16 cellular contexts compared by ENCODE assay signal in the genomic region with DNA sequence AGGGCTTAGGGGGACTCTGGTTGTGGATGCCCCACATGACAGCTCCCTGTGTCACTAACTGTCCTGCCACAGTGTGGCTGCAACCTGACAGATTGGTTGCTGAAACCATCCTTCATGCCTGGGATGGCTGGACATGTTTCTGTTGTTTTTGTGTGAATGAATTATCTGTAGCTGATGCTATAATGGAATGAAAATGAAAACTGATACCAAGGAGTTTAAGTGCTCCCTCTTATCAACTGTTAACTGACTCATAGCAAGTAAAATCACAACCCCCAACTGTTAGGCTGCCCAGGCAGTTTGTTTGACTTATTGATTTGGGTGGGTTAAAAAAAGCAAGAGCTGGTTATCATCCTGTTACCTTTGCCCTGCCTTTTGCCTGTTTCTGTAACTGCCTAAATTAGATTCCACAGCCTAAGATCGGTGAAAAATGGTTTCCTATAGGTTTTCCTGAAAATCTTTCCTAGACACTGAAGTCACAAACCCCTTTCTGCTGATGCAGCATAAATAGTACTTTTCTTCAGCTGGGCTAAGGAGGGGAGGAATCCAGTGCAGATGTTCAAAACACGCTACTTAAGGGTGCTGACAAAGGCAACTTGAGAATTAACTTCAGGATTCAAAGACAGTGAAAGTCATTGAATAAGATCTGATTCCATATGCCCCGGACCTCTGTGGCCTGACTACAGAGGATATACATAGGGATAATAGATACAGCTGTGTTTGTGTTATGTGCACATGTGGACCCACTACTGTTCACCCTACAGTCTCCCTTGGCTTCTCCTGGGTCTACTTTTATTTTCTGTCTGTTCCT.
A peak's percentile ranks its signal among the peaks of the same experiment; 100 is the strongest.
DNase-seq lines count a peak whose midpoint lies in the region; ATAC-seq and TF ChIP-seq lines count a peak whose summit lies in the region.
"Had no signal": no experiment of that assay in that cellular context is flagged by ENCODE, and none has a peak within 500 bp of the region (broad histone marks: within the 10 kb centered on the region; RNA-seq: fewer than 3 reads in every experiment).

No MANE protein-coding gene starts in this region.

- H3K4me3 ChIP-seq in choroid plexus epithelial cell (ENCODE audit: low read depth, low read length) = no peak overlapping the region
- no peak overlapping the region for H3K4me3 ChIP-seq in rectal smooth muscle tissue (ENCODE audit: low read length)
- H3K4me3 ChIP-seq: adrenal gland, dorsolateral prefrontal cortex, ovary had no signal

- peak; percentile 44 to 64 for ATAC-seq in activated CD4-positive, CD25-positive, alpha-beta regulatory T cell treated with anti-CD3 and anti-CD28 coated beads, Interleukin-2, amount 50 U/mL, for 24 hours
- ATAC-seq in GM21576 (IDR thresholded peaks at IDR 0.05; ENCODE audit: unreplicated experiment) (no peak), HG03378 (IDR thresholded peaks at IDR 0.05; ENCODE audit: unreplicated experiment) (no peak)
- ATAC-seq: left cardiac atrium had no signal

- TF ChIP-seq CTCF in choroid plexus epithelial cell (conservative IDR thresholded peaks at IDR 0.05; ENCODE audit: low read depth, low read length) = no peak

- no peaks in the 10 kb centered on the region for H3K27me3 ChIP-seq in rectal smooth muscle tissue (ENCODE audit: control insufficient read depth, insufficient read depth, low read length)
- H3K27me3 ChIP-seq: adrenal gland, dorsolateral prefrontal cortex, ovary had no signal

- H3K4me1 ChIP-seq in rectal smooth muscle tissue (ENCODE audit: control insufficient read depth, insufficient read depth, low read length) = peaks cover 6% of the 10 kb centered on the region

- H3K36me3 ChIP-seq in rectal smooth muscle tissue (ENCODE audit: control insufficient read depth, insufficient read depth, low read length) = peaks cover 10% of the 10 kb centered on the region
- H3K36me3 ChIP-seq: adrenal gland, ovary had no signal

- no peak overlapping the region for H3K27ac ChIP-seq in rectal smooth muscle tissue (ENCODE audit: low read depth, low read length)
- H3K27ac ChIP-seq: adrenal gland, dorsolateral prefrontal cortex, ovary had no signal

- peak overlapping the region; percentile 26 for H3K9ac ChIP-seq in rectal smooth muscle tissue (ENCODE audit: low read length)

- no peak for DNase-seq in activated CD4-positive, CD25-positive, alpha-beta regulatory T cell (lab: John Stamatoyannopoulos, UW)
- peak; percentile 59 for DNase-seq in NCI-H146 (lab: John Stamatoyannopoulos, UW)
- peak; percentile 39 for DNase-seq in choroid plexus epithelial cell (ENCODE audit: low read depth)
- DNase-seq in NCI-H1417 (lab: John Stamatoyannopoulos, UW) = no peak
- DNase-seq: adrenal gland; dorsolateral prefrontal cortex; EL; KBM-7; left cardiac atrium; NCI-H2171; ovary; stimulated activated CD4-positive, alpha-beta T cell treated with anti-CD3 and anti-CD28 coated beads, Interleukin-2, amount 100 ng/mL, for 48 hours had no signal

Comparison
In these comparisons a context has a peak if more than half of its experiments do, and no peak if none do; other contexts are left out.
1. ATAC-seq: peak in activated CD4-positive, CD25-positive, alpha-beta regulatory T cell treated with anti-CD3 and anti-CD28 coated beads, Interleukin-2, amount 50 U/mL, for 24 hours (2 of 2); none in GM21576 (single experiment) and HG03378 (single experiment).
2. DNase-seq: peak in NCI-H146 (single experiment) and choroid plexus epithelial cell (single experiment); none in activated CD4-positive, CD25-positive, alpha-beta regulatory T cell (0 of 4) and NCI-H1417 (0 of 3).